ENCODE assay signal across 21 cellular contexts in the genomic region with DNA sequence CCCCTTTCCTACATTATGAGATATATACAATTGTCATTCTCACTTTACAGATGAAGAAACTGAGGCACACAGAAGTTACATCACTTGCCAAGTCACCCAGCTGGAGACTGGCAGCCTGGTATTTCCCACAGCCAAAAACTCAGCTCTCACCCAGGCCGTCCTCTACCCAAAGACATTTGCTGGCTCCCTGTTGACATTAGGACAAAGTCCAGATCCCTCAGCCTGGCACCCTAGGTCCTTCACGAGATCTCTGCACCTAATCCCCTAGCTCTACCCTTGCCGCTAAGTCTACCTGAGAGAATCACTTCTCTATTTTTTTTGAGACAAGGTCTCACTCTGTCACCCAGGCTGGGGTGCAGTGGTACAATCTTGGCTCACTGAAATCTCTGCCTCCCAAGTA. TPM values are rescaled to one million over a fixed set of nuclear protein-coding genes. Genes with fewer than 3 reads are reported as not detected.
DNase-seq lines count a peak whose midpoint lies in the region; ATAC-seq, FAIRE-seq and TF ChIP-seq lines count a peak whose summit lies in the region.
"Had no signal": no experiment of that assay in that cellular context is flagged by ENCODE, and none has a peak within 500 bp of the region (broad histone marks: within the 10 kb centered on the region; RNA-seq: fewer than 3 reads in every experiment).

No MANE protein-coding gene starts in this region.

- H3K27ac ChIP-seq in right cardiac atrium (ENCODE audit: low read length) (no peak overlapping the region), heart right ventricle (no peak overlapping the region), HepG2 (ENCODE audit: extremely low read length, insufficient read depth, low read length) (no peak overlapping the region)
- H3K27ac ChIP-seq: 22Rv1, A549, C4-2B had no signal

- no peak overlapping the region for H2AFZ ChIP-seq in HepG2 (ENCODE audit: low read length)

- peak; percentile 80 for ATAC-seq in Right ventricle myocardium inferior
- no peak for ATAC-seq in right cardiac atrium
- peak in 7 of 8 donors; percentile 46 to 85 (median 74) for ATAC-seq in heart right ventricle
- ATAC-seq in HepG2 = no peak; the same call in 2 of the 3 replicates
- no peak for ATAC-seq in HG02610 (IDR thresholded peaks at IDR 0.05; ENCODE audit: unreplicated experiment)
- ATAC-seq: A549, HCT116 had no signal

- TF ChIP-seq RAD21 in HepG2 (CRISPR knock-in tag; IDR thresholded peaks at IDR 0.05) = no peak

- no peak for DNase-seq in Right ventricle myocardium inferior (ENCODE audit: missing footprints)
- DNase-seq in right cardiac atrium = no peak
- DNase-seq in heart right ventricle = peak in 1 of 2 donors; percentile 31
- no peak for DNase-seq in HepG2 (ENCODE audit: low spot score)
- no peak for DNase-seq in hepatic stellate cell (ENCODE audit: low spot score)
- no peak for DNase-seq in stimulated activated CD4-positive, alpha-beta T cell treated with anti-CD3 and anti-CD28 coated beads, Interleukin-15, amount 100 ng/mL, for 24 hours
- DNase-seq: AML-193; Caco-2; CD4-positive, alpha-beta T cell; GDM1; GOT3; H7; HFFc6 had no signal

- H3K4me2 ChIP-seq in HepG2 (ENCODE audit: low read depth, low read length) = no peak overlapping the region
- H3K4me2 ChIP-seq: A549 had no signal

- H3K9me3 ChIP-seq in right cardiac atrium (ENCODE audit: control insufficient read depth, low read length) = no peaks in the 10 kb centered on the region
- peaks cover 0 to under 1% (median 0%) of the 10 kb centered on the region in 11 donors for H3K9me3 ChIP-seq in heart right ventricle
- no peaks in the 10 kb centered on the region for H3K9me3 ChIP-seq in HepG2 (ENCODE audit: low read length)
- H3K9me3 ChIP-seq: A549, Caco-2 had no signal

- H3K4me1 ChIP-seq in right cardiac atrium (ENCODE audit: control insufficient read depth, insufficient read depth, low read length) = no peaks in the 10 kb centered on the region
- H3K4me1 ChIP-seq in heart right ventricle = no peaks in the 10 kb centered on the region
- H3K4me1 ChIP-seq in HepG2 (ENCODE audit: insufficient read depth, low read length) = no peaks in the 10 kb centered on the region
- H3K4me1 ChIP-seq: A549, Caco-2 had no signal

- H3K4me3 ChIP-seq in right cardiac atrium (ENCODE audit: low read length) (no peak overlapping the region), heart right ventricle (no peak overlapping the region), HepG2 (replicated peaks in 1 of 3; ENCODE audit: insufficient read depth in 1 of 3, low read depth in 2 of 3, low read length in 3 of 3) (no peak overlapping the region)
- H3K4me3 ChIP-seq: A549 had no signal

- TF ChIP-seq CTCF in heart right ventricle (IDR thresholded peaks at IDR 0.05) (no peak), HepG2 (CRISPR knock-in tag; IDR thresholded peaks at IDR 0.05) (no peak)

- intact Hi-C loops in Right ventricle myocardium inferior (cut with DNase I) (no loop called here), right cardiac atrium (cut with DNase I) (no loop called here), heart right ventricle (cut with DNase I) (no loop called here), HepG2 (cut with micrococcal nuclease; ENCODE audit: unreplicated experiment) (no loop called here)

- CTCF ChIA-PET in HepG2 (lab: Yijun Ruan, JAX; ENCODE audit: low intra/inter-chr PET ratio, low total read pairs) = no interaction called here

- no TSS peak for BruUV-seq in HepG2 (replicated peaks; lab: Mats Ljungman, UMichigan)

- POLR2A ChIA-PET in HepG2 (lab: Yijun Ruan, JAX) = no interaction called here

- TF ChIP-seq EP300 in HepG2 (IDR thresholded peaks at IDR 0.05; ENCODE audit: low read depth in 2 of 2, low read length in 2 of 2) (no peak), HepG2 (CRISPR knock-in tag; IDR thresholded peaks at IDR 0.05; ENCODE audit: borderline replicate concordance) (no peak)

- no peaks in the 10 kb centered on the region for H3K36me3 ChIP-seq in heart right ventricle
- H3K36me3 ChIP-seq in HepG2 (replicated peaks in 1 of 2; ENCODE audit: control insufficient read depth in 1 of 2, insufficient read depth in 2 of 2, low read length in 2 of 2) = no peaks in the 10 kb centered on the region

- no peak for FAIRE-seq in HepG2 (lab: Jason Lieb, UNC)
- FAIRE-seq: A549, D721Med, HTR-8/SVneo had no signal

- H3K79me2 ChIP-seq in HepG2 (ENCODE audit: insufficient read depth, low read length) = no peaks in the 10 kb centered on the region

- 67% methylated on average over 3 of the region's 3 CpGs for WGBS in right cardiac atrium
- 49 to 52% methylated on average over 3 of the region's 3 CpGs for WGBS in heart right ventricle, 2 donors
- 8% methylated on average over 3 of the region's 3 CpGs for WGBS in HepG2 (ENCODE audit: low lambda C conversion rate)

- in situ Hi-C loops in HepG2 (cut with HindIII; ENCODE audit: extremely low pct_ligation_motif_present, low pct_unique_long_range_greater_than_20kb) = no loop called here

- H3K27me3 ChIP-seq in right cardiac atrium (ENCODE audit: control insufficient read depth, insufficient read depth) = peaks cover 4% of the 10 kb centered on the region
- H3K27me3 ChIP-seq in heart right ventricle = peaks cover 0 to 56% (median 35%) of the 10 kb centered on the region in 7 donors
- H3K27me3 ChIP-seq in HepG2 (ENCODE audit: control insufficient read depth in 1 of 2, insufficient read depth in 2 of 2, low read length in 2 of 2) = peaks cover 8 to 67% of the 10 kb centered on the region in 2 experiments

- H3K9ac ChIP-seq in HepG2 (ENCODE audit: insufficient read depth, low read depth, low read length) = no peak overlapping the region

- no peaks in the 10 kb centered on the region for H4K20me1 ChIP-seq in HepG2 (ENCODE audit: insufficient read depth, low read length)

- TF ChIP-seq POLR2A in HepG2 (IDR thresholded peaks at IDR 0.05; ENCODE audit: insufficient read depth in 1 of 2, low read depth in 2 of 2, low read length in 2 of 2) = no peak

RNA-seq across cellular contexts. Expression of a gene that starts 26.8 kb away (rescaled TPM):
- total RNA-seq in Right ventricle myocardium inferior (not detected), right cardiac atrium (under 1 TPM in 1 of 4 donors, not detected in 3; 0.17 TPM), heart right ventricle (under 1 TPM in 3 of 10 donors, not detected in 7; 0.19 to 0.42 (median 0.41) TPM), HepG2 (2016; rRNA removed; fragmentation: Illumina TruSeq; extraction: Trizol) (not detected in 2 replicates)
- polyA plus RNA-seq in right cardiac atrium (0.07 TPM), heart right ventricle (under 1 TPM; 0.23 to 0.37 TPM), HepG2 (2011; rRNA removed) (not detected in 2 replicates)
- total RNA-seq in HepG2 (2016; cell fraction: cytosol; rRNA removed; fragmentation: Illumina TruSeq; extraction: Trizol; ENCODE audit: low read depth) = not detected in 2 replicates
- not detected in 2 replicates for total RNA-seq in HepG2 (2016; cell fraction: insoluble cytoplasmic fraction; rRNA removed; fragmentation: Illumina TruSeq; extraction: Trizol)
- not detected in 2 replicates for total RNA-seq in HepG2 (2016; cell fraction: membrane; rRNA removed; fragmentation: Illumina TruSeq; extraction: Trizol)
- not detected in 2 replicates for total RNA-seq in HepG2 (2016; cell fraction: nucleus; rRNA removed; fragmentation: Illumina TruSeq; extraction: Trizol)
- polyA plus RNA-seq in HepG2 (2011; cell fraction: cytosol; rRNA removed) = not detected in 2 replicates
- 0.12 TPM in 1 of 2 replicates, not detected in the other for polyA plus RNA-seq in HepG2 (2011; cell fraction: nucleus; rRNA removed)
- not detected in 2 replicates for polyA plus RNA-seq in HepG2 (2012)
- not detected in 2 replicates for polyA plus RNA-seq in HepG2 (2016; cell fraction: cytosol; fragmentation: Illumina TruSeq; extraction: Trizol; ENCODE audit: low read depth)
- not detected in 2 replicates for polyA plus RNA-seq in HepG2 (2016; cell fraction: insoluble cytoplasmic fraction; fragmentation: Illumina TruSeq; extraction: Trizol; ENCODE audit: low read depth)
- not detected in 2 replicates for polyA plus RNA-seq in HepG2 (2016; cell fraction: membrane; fragmentation: Illumina TruSeq; extraction: Trizol; ENCODE audit: low read depth)
- not detected in 2 replicates for polyA plus RNA-seq in HepG2 (2016; cell fraction: nucleus; fragmentation: Illumina TruSeq; extraction: Trizol; ENCODE audit: insufficient read depth, low read depth)
- 16.6 TPM in 1 of 2 replicates, not detected in the other for polyA minus RNA-seq in HepG2 (2011; rRNA and poly(A)+ RNA removed; ENCODE audit: low replicate concordance)
- polyA minus RNA-seq in HepG2 (2011; cell fraction: cytosol; rRNA and poly(A)+ RNA removed) = 0.44 TPM in 1 of 2 replicates, not detected in the other
- polyA minus RNA-seq in HepG2 (2011; cell fraction: nucleus; rRNA and poly(A)+ RNA removed) = not detected in 2 replicates
- total RNA-seq: HFFc6 had no signal
- polyA plus RNA-seq: IgD-negative memory B cell had no signal

RNA-seq across cellular contexts. Expression of a gene that starts 54.9 kb away (rescaled TPM):
- total RNA-seq in Right ventricle myocardium inferior = 13.6 TPM
- 10 to 100 TPM; 16.9 to 19.3 (median 17.6) TPM for total RNA-seq in right cardiac atrium
- 11.4 TPM for polyA plus RNA-seq in right cardiac atrium
- 10 to 100 TPM; 11.2 to 19.6 (median 12.6) TPM for total RNA-seq in heart right ventricle
- polyA plus RNA-seq in heart right ventricle = 10 to 100 TPM in 1 of 2 donors, 1 to 10 TPM in 1; 7.3 to 10.5 TPM
- 14.8 and 15.6 TPM in 2 replicates for total RNA-seq in HepG2 (2016; rRNA removed; fragmentation: Illumina TruSeq; extraction: Trizol)
- 23.4 and 25.6 TPM in 2 replicates for total RNA-seq in HepG2 (2016; cell fraction: cytosol; rRNA removed; fragmentation: Illumina TruSeq; extraction: Trizol; ENCODE audit: low read depth)
- total RNA-seq in HepG2 (2016; cell fraction: insoluble cytoplasmic fraction; rRNA removed; fragmentation: Illumina TruSeq; extraction: Trizol) = 16.1 and 16.3 TPM in 2 replicates
- 44.3 and 49.4 TPM in 2 replicates for total RNA-seq in HepG2 (2016; cell fraction: membrane; rRNA removed; fragmentation: Illumina TruSeq; extraction: Trizol)
- 15.1 and 18.6 TPM in 2 replicates for total RNA-seq in HepG2 (2016; cell fraction: nucleus; rRNA removed; fragmentation: Illumina TruSeq; extraction: Trizol)
- 26.5 and 30.1 TPM in 2 replicates for polyA plus RNA-seq in HepG2 (2011; rRNA removed)
- 20.1 and 28.8 TPM in 2 replicates for polyA plus RNA-seq in HepG2 (2011; cell fraction: cytosol; rRNA removed)
- polyA plus RNA-seq in HepG2 (2011; cell fraction: nucleus; rRNA removed) = 47.6 and 49.8 TPM in 2 replicates
- 21.0 and 36.9 TPM in 2 replicates for polyA plus RNA-seq in HepG2 (2012)
- polyA plus RNA-seq in HepG2 (2016; cell fraction: cytosol; fragmentation: Illumina TruSeq; extraction: Trizol; ENCODE audit: low read depth) = 43.8 and 44.4 TPM in 2 replicates
- polyA plus RNA-seq in HepG2 (2016; cell fraction: insoluble cytoplasmic fraction; fragmentation: Illumina TruSeq; extraction: Trizol; ENCODE audit: low read depth) = 22.2 and 25.7 TPM in 2 replicates
- 60.1 and 62.7 TPM in 2 replicates for polyA plus RNA-seq in HepG2 (2016; cell fraction: membrane; fragmentation: Illumina TruSeq; extraction: Trizol; ENCODE audit: low read depth)
- 19.7 and 22.6 TPM in 2 replicates for polyA plus RNA-seq in HepG2 (2016; cell fraction: nucleus; fragmentation: Illumina TruSeq; extraction: Trizol; ENCODE audit: insufficient read depth, low read depth)
- polyA minus RNA-seq in HepG2 (2011; rRNA and poly(A)+ RNA removed; ENCODE audit: low replicate concordance) = 109 and 119 TPM in 2 replicates
- 20.6 and 22.8 TPM in 2 replicates for polyA minus RNA-seq in HepG2 (2011; cell fraction: cytosol; rRNA and poly(A)+ RNA removed)
- polyA minus RNA-seq in HepG2 (2011; cell fraction: nucleus; rRNA and poly(A)+ RNA removed) = 61.7 and 62.4 TPM in 2 replicates

Comparison
In these comparisons a context has a peak if more than half of its experiments do, and no peak if none do; other contexts are left out.
1. ATAC-seq: peak in Right ventricle myocardium inferior (single experiment) and heart right ventricle (7 of 8); none in right cardiac atrium (0 of 2), HepG2 (single experiment) and HG02610 (single experiment).